21 cellular contexts compared by ENCODE assay signal in the genomic region with DNA sequence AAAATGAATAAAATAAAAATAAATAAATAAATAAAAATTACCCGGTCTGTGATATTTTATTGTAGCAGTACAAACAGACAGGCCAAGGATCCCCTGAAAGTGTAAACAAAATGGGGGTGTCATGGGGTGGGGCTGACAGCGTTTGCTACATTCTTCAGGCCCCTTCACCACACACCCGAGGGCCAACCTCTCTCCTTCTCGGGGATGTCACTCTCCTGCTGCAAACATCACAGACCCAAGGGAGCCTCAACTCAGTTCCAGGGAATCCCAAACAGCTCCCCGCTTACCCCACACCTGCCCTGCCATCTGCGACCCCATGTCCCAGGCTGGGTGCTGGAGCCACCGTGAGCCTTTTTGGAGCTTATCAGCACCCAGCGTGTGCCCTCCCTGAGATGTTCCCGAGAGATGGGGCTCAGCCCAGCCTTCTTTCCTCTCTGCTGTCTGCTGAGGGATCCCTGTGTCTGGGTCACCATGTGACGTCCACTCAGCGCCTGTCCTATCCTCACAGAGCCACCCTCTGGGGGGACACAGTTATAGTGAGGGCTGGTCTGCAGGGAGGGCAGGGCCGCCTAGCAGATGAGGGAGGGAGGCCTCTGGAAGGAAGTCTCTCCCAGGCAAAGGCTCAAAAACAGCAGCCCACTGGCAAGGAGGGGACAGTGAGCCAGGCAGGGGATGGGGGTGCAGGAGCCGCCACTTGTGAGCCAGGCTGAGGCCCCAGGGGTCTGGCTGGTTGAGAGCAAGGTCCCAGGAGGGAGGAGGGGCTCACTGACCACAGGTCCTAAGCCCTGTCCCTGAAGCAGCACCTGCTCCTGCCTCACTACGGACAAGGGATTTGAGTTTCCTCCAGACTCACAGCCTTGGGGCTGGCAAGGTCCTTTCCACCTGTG.
DNase-seq lines count a peak whose midpoint lies in the region; ATAC-seq and TF ChIP-seq lines count a peak whose summit lies in the region.
"Had no signal": no experiment of that assay in that cellular context is flagged by ENCODE, and none has a peak within 500 bp of the region (broad histone marks: within the 10 kb centered on the region; RNA-seq: fewer than 3 reads in every experiment).

No MANE protein-coding gene starts in this region.

- H3K4me1 Mint-ChIP-seq in activated CD8-positive, alpha-beta memory T cell treated with anti-CD3 and anti-CD28 coated beads, Interleukin-2, amount 10 ng/mL, durations not matched to agents 7 days and 5 days, result no peaks in the 10 kb centered on the region

- H3K9ac ChIP-seq in trophoblast cell (ENCODE audit: low read length), result no peak overlapping the region
- H3K9ac ChIP-seq: BLaER1 treated with 17β-estradiol and CSF1 and Interleukin-3, amounts not matched to agents 10 nM and 100 nM; KMS-11 had no signal

- H3K27me3 Mint-ChIP-seq in activated CD8-positive, alpha-beta memory T cell treated with anti-CD3 and anti-CD28 coated beads, Interleukin-2, amount 10 ng/mL, durations not matched to agents 7 days and 5 days, result no peaks in the 10 kb centered on the region

- no peak overlapping the region for H2AFZ ChIP-seq in trophoblast cell (ENCODE audit: insufficient read depth, low read length, poor library complexity)

- no peak overlapping the region for H2BK120ac ChIP-seq in trophoblast cell (ENCODE audit: insufficient read depth, low read length, poor library complexity)

- H3K36me3 ChIP-seq in lung (ENCODE audit: control insufficient read depth in 2 of 2, insufficient read depth in 2 of 2, low read length in 2 of 2) (no peaks in the 10 kb centered on the region), upper lobe of right lung (no peaks in the 10 kb centered on the region), trophoblast cell (ENCODE audit: control insufficient read depth in 1 of 2, insufficient read depth in 2 of 2, low read length in 2 of 2) (no peaks in the 10 kb centered on the region)
- H3K36me3 ChIP-seq: BLaER1 treated with 17β-estradiol and CSF1 and Interleukin-3, amounts not matched to agents 10 nM and 100 nM; SJSA1 had no signal

- H3K4me3 ChIP-seq in lung (no peak overlapping the region), upper lobe of right lung (no peak overlapping the region), trophoblast cell (ENCODE audit: low read depth, low read length) (no peak overlapping the region)
- H3K4me3 ChIP-seq: A549; BLaER1 treated with 17β-estradiol and CSF1 and Interleukin-3, amounts not matched to agents 10 nM and 100 nM; SJSA1 had no signal

- intact Hi-C loops in upper lobe of right lung (cut with DNase I), result no loop called here

- H3K4ac ChIP-seq in trophoblast cell (ENCODE audit: low read depth, low read length), result no peak overlapping the region

- H3K9me3 ChIP-seq in lung (ENCODE audit: control insufficient read depth in 2 of 2, insufficient read depth in 1 of 2, low read length in 1 of 2) (no peaks in the 10 kb centered on the region), upper lobe of right lung (no peaks in the 10 kb centered on the region), trophoblast cell (ENCODE audit: insufficient read depth, low read depth, low read length) (peaks cover 1% of the 10 kb centered on the region)
- H3K9me3 ChIP-seq: A549; BLaER1 treated with 17β-estradiol and CSF1 and Interleukin-3, amounts not matched to agents 10 nM and 100 nM had no signal

- no peaks in the 10 kb centered on the region for H3K36me3 Mint-ChIP-seq in activated CD8-positive, alpha-beta memory T cell treated with anti-CD3 and anti-CD28 coated beads, Interleukin-2, amount 10 ng/mL, durations not matched to agents 7 days and 5 days
- H3K36me3 Mint-ChIP-seq: CD8-positive, alpha-beta T cell had no signal

- H3K27ac ChIP-seq in lung (ENCODE audit: low read depth in 1 of 2, low read length in 1 of 2), result no peak overlapping the region
- H3K27ac ChIP-seq in upper lobe of right lung, result no peak overlapping the region
- no peak overlapping the region for H3K27ac ChIP-seq in trophoblast cell (ENCODE audit: low read depth, low read length)
- H3K27ac ChIP-seq: A549; BLaER1 treated with 17β-estradiol and CSF1 and Interleukin-3, amounts not matched to agents 10 nM and 100 nM; KMS-11; SJSA1 had no signal

- no peak overlapping the region for H4K91ac ChIP-seq in trophoblast cell (ENCODE audit: low read depth, low read length)

- no peak overlapping the region for H2BK5ac ChIP-seq in trophoblast cell (ENCODE audit: low read depth, low read length, poor library complexity)

- H3K4me2 ChIP-seq in trophoblast cell (ENCODE audit: low read length), result no peak overlapping the region
- H3K4me2 ChIP-seq: A549; BLaER1 treated with 17β-estradiol and CSF1 and Interleukin-3, amounts not matched to agents 10 nM and 100 nM; KMS-11 had no signal

- H3K14ac ChIP-seq in trophoblast cell (ENCODE audit: low read length), result no peak overlapping the region

- CTCF ChIA-PET in activated CD8-positive, alpha-beta memory T cell treated with anti-CD3 and anti-CD28 coated beads, Interleukin-2, amount 10 ng/mL, durations not matched to agents 7 days and 5 days (lab: Charles Lee), result no interaction called here

- no peak overlapping the region for H3K18ac ChIP-seq in trophoblast cell (ENCODE audit: low read length)

- H3K79me1 ChIP-seq in trophoblast cell (ENCODE audit: low read length), result no peaks in the 10 kb centered on the region

- no peak overlapping the region for H4K8ac ChIP-seq in trophoblast cell (ENCODE audit: low read depth, low read length)

- H3K27me3 ChIP-seq in lung (ENCODE audit: control insufficient read depth, insufficient read depth) (no peaks in the 10 kb centered on the region), upper lobe of right lung (no peaks in the 10 kb centered on the region), trophoblast cell (ENCODE audit: insufficient read depth, low read length) (no peaks in the 10 kb centered on the region)
- H3K27me3 ChIP-seq: BLaER1 treated with 17β-estradiol and CSF1 and Interleukin-3, amounts not matched to agents 10 nM and 100 nM; SJSA1 had no signal

- H3K27ac Mint-ChIP-seq in activated CD8-positive, alpha-beta memory T cell treated with anti-CD3 and anti-CD28 coated beads, Interleukin-2, amount 10 ng/mL, durations not matched to agents 7 days and 5 days, result no peak overlapping the region
- H3K27ac Mint-ChIP-seq: CD8-positive, alpha-beta T cell had no signal

- TF ChIP-seq CTCF in lung (IDR thresholded peaks at IDR 0.05; ENCODE audit: control extremely low read depth, extremely low read depth) (no peak), upper lobe of right lung (IDR thresholded peaks at IDR 0.05) (no peak)

- H3K4me1 ChIP-seq in lung (ENCODE audit: control insufficient read depth in 2 of 2, insufficient read depth in 2 of 2, low read length in 2 of 2) (no peaks in the 10 kb centered on the region), upper lobe of right lung (no peaks in the 10 kb centered on the region), trophoblast cell (ENCODE audit: control insufficient read depth in 1 of 2, insufficient read depth in 2 of 2, low read length in 2 of 2) (no peaks in the 10 kb centered on the region)
- H3K4me1 ChIP-seq: A549; BLaER1 treated with 17β-estradiol and CSF1 and Interleukin-3, amounts not matched to agents 10 nM and 100 nM; SJSA1 had no signal

- no peak overlapping the region for H3K4me3 Mint-ChIP-seq in activated CD8-positive, alpha-beta memory T cell treated with anti-CD3 and anti-CD28 coated beads, Interleukin-2, amount 10 ng/mL, durations not matched to agents 7 days and 5 days
- H3K4me3 Mint-ChIP-seq: CD8-positive, alpha-beta T cell had no signal

- peak; percentile 15 for DNase-seq in activated CD8-positive, alpha-beta memory T cell treated with anti-CD3 and anti-CD28 coated beads, Interleukin-2, amount 10 ng/mL, durations not matched to agents 7 days and 5 days
- no peak for DNase-seq in activated CD8-positive, alpha-beta memory T cell treated with anti-CD3 and anti-CD28 coated beads, Interleukin-2, amount 50 U/mL, for 48 hours
- DNase-seq in cerebellar cortex (ENCODE audit: low spot score) (peak; percentile 5), lung (ENCODE audit: low spot score) (peak; percentile 25), upper lobe of right lung (no peak), trophoblast cell (no peak), NCI-H1694 (lab: John Stamatoyannopoulos, UW) (no peak)
- DNase-seq: DMS79, H7, MV-4-11, NCI-H1417 treated with DMSO at 0.1 percent for 48 hours, NCI-H2029 treated with DMSO at 0.1 percent for 48 hours, NCI-H2171, NCI-H446, NCI-H526 treated with DMSO at 0.1 percent for 48 hours had no signal

- H2AK5ac ChIP-seq in trophoblast cell (ENCODE audit: low read length), result no peak overlapping the region

- no peak for ATAC-seq in activated CD8-positive, alpha-beta memory T cell treated with anti-CD3 and anti-CD28 coated beads, Interleukin-2, amount 10 ng/mL, durations not matched to agents 7 days and 5 days
- ATAC-seq in lung (ENCODE audit: insufficient read depth, low FRiP score), result no peak
- ATAC-seq in upper lobe of right lung, result peak; percentile 48
- ATAC-seq: A549; CD8-positive, alpha-beta T cell; Panc1 had no signal

- H3K23ac ChIP-seq in trophoblast cell (ENCODE audit: low read length), result no peak overlapping the region

- H3K9me3 Mint-ChIP-seq in activated CD8-positive, alpha-beta memory T cell treated with anti-CD3 and anti-CD28 coated beads, Interleukin-2, amount 10 ng/mL, durations not matched to agents 7 days and 5 days (ENCODE audit: low read depth), result no peaks in the 10 kb centered on the region
- H3K9me3 Mint-ChIP-seq: CD8-positive, alpha-beta T cell had no signal

- no peaks in the 10 kb centered on the region for H3K79me2 ChIP-seq in trophoblast cell (ENCODE audit: control insufficient read depth, insufficient read depth, low read length, poor library complexity)

- no peak overlapping the region for H2BK12ac ChIP-seq in trophoblast cell (ENCODE audit: low read length)

- 80 to 88% methylated on average over 13 to 14 of the region's 14 CpGs for WGBS in lung, 2 donors
- WGBS in trophoblast cell (ENCODE audit: extremely low coverage, insufficient coverage, insufficient read length), result no CpG with 5 or more reads among the region's 14 CpGs

- no peak overlapping the region for H4K12ac ChIP-seq in trophoblast cell (ENCODE audit: low read depth, low read length)

Comparison
In these comparisons a context has a peak if more than half of its experiments do, and no peak if none do; other contexts are left out.
1. DNase-seq: peak in activated CD8-positive, alpha-beta memory T cell treated with anti-CD3 and anti-CD28 coated beads, Interleukin-2, amount 10 ng/mL, durations not matched to agents 7 days and 5 days (single experiment), cerebellar cortex (single experiment) and lung (single experiment); none in activated CD8-positive, alpha-beta memory T cell treated with anti-CD3 and anti-CD28 coated beads, Interleukin-2, amount 50 U/mL, for 48 hours (single experiment), upper lobe of right lung (single experiment), trophoblast cell (0 of 2) and NCI-H1694 (single experiment).